In genomic region chr10:3110782-3111625, GRCh38 we compare ENCODE assay signal across 25 cellular contexts. TPM values are rescaled to one million over a fixed set of nuclear protein-coding genes. Genes with fewer than 3 reads are reported as not detected.
DNase-seq lines count a peak whose midpoint lies in the region; ATAC-seq, FAIRE-seq and TF ChIP-seq lines count a peak whose summit lies in the region.
"Had no signal": no experiment of that assay in that cellular context is flagged by ENCODE, and none has a peak within 500 bp of the region (broad histone marks: within the 10 kb centered on the region; RNA-seq: fewer than 3 reads in every experiment).

No MANE protein-coding gene starts in this region.

- H3K4me2 ChIP-seq in endothelial cell of umbilical vein (ENCODE audit: insufficient read depth, low read length) (no peak overlapping the region), skeletal muscle satellite cell (ENCODE audit: low read length) (no peak overlapping the region)

- H2AFZ ChIP-seq in endothelial cell of umbilical vein (ENCODE audit: low read depth, low read length) = no peak overlapping the region
- H2AFZ ChIP-seq: GM23248 had no signal

- dilution Hi-C loops in endothelial cell of umbilical vein (cut with MboI; ENCODE audit: extremely low pct_ligation_motif_present, low sequenced_read_pairs) = no loop called here

- no peaks in the 10 kb centered on the region for H3K27me3 Mint-ChIP-seq in CD8-positive, alpha-beta T cell (ENCODE audit: low read depth)
- H3K27me3 Mint-ChIP-seq: activated CD4-positive, alpha-beta T cell treated with anti-CD3 and anti-CD28 coated beads for 36 hours; CD4-positive, CD25-positive, alpha-beta regulatory T cell; central memory CD8-positive, alpha-beta T cell had no signal

- no peak for FAIRE-seq in endothelial cell of umbilical vein (lab: Jason Lieb, UNC)
- FAIRE-seq: G401.6, GM18507, RCC 7860 had no signal

- H3K9me3 ChIP-seq in heart left ventricle = no peaks in the 10 kb centered on the region
- no peaks in the 10 kb centered on the region for H3K9me3 ChIP-seq in heart right ventricle
- no peaks in the 10 kb centered on the region for H3K9me3 ChIP-seq in endothelial cell of umbilical vein (replicated peaks; ENCODE audit: control insufficient read depth, insufficient read depth, low read length)
- H3K9me3 ChIP-seq in skeletal muscle satellite cell (replicated peaks; ENCODE audit: low read length) = no peaks in the 10 kb centered on the region
- no peaks in the 10 kb centered on the region for H3K9me3 ChIP-seq in CD8-positive, alpha-beta T cell (ENCODE audit: low read length)
- H3K9me3 ChIP-seq: testis had no signal

- no peak for TF ChIP-seq CTCF in heart left ventricle (IDR thresholded peaks at IDR 0.05)
- no peak for TF ChIP-seq CTCF in heart right ventricle (IDR thresholded peaks at IDR 0.05)
- no peak for TF ChIP-seq CTCF in endothelial cell of umbilical vein (IDR thresholded peaks at IDR 0.05; ENCODE audit: extremely low read depth in 1 of 2, insufficient read depth in 1 of 2, low read depth in 1 of 2, low read length in 2 of 2)
- TF ChIP-seq CTCF in CD8-positive, alpha-beta T cell (IDR thresholded peaks at IDR 0.05) = no peak

- CTCF ChIA-PET in endothelial cell of umbilical vein (lab: Charles Lee) = interaction anchor here (1.2 kb wide), 1 partner anchor 12 kb away, joined by 3 read pairs; no protein-coding TSS in a partner anchor
- CTCF ChIA-PET in CD8-positive, alpha-beta T cell (lab: Charles Lee) = no interaction called here

- H3K36me3 Mint-ChIP-seq in CD8-positive, alpha-beta T cell = peaks cover 85% of the 10 kb centered on the region

- intact Hi-C loops in heart left ventricle (cut with DNase I) = no loop called here
- intact Hi-C loops in heart right ventricle (cut with DNase I) = no loop called here
- intact Hi-C loops in endothelial cell of umbilical vein (cut with micrococcal nuclease) = no loop called here
- intact Hi-C loops in CD8-positive, alpha-beta T cell (cut with DNase I, micrococcal nuclease) = no loop called here

- BruUV-seq in endothelial cell of umbilical vein (replicated peaks; lab: Mats Ljungman, UMichigan) = no TSS peak

- peak overlapping the region in 7 of 12 donors; percentile 36 to 78 (median 46) for H3K27ac ChIP-seq in heart left ventricle
- peak overlapping the region in 5 of 10 donors; percentile 9 to 64 (median 42) for H3K27ac ChIP-seq in heart right ventricle
- H3K27ac ChIP-seq in endothelial cell of umbilical vein (ENCODE audit: insufficient read depth, low read depth, low read length) = no peak overlapping the region
- H3K27ac ChIP-seq in CD8-positive, alpha-beta T cell (ENCODE audit: low read depth, low read length) = no peak overlapping the region
- H3K27ac ChIP-seq: epithelial cell of prostate, GM23248, testis had no signal

- H3K9ac ChIP-seq in endothelial cell of umbilical vein (replicated peaks; ENCODE audit: extremely low read depth, insufficient read depth, low read length) (no peak overlapping the region), skeletal muscle satellite cell (ENCODE audit: low read depth, low read length) (peak overlapping the region; percentile 28)
- H3K9ac ChIP-seq: GM23248 had no signal

- H3K27ac Mint-ChIP-seq in CD8-positive, alpha-beta T cell = no peak overlapping the region
- H3K27ac Mint-ChIP-seq: activated CD4-positive, alpha-beta T cell treated with anti-CD3 and anti-CD28 coated beads for 36 hours; activated naive CD4-positive, alpha-beta T cell treated with anti-CD3 and anti-CD28 coated beads for 36 hours had no signal

- peaks cover 15% of the 10 kb centered on the region for H3K79me2 ChIP-seq in endothelial cell of umbilical vein (ENCODE audit: control insufficient read depth, insufficient read depth, low read length)

- H3K36me3 ChIP-seq in heart left ventricle (peaks cover 0 to 79% (median 51%) of the 10 kb centered on the region in 9 donors), heart right ventricle (peaks cover 0 to 85% (median 33%) of the 10 kb centered on the region in 9 donors), endothelial cell of umbilical vein (ENCODE audit: control insufficient read depth in 2 of 2, extremely low read depth in 1 of 2, insufficient read depth in 2 of 2, low read length in 2 of 2) (peaks cover 29 to 60% of the 10 kb centered on the region in 2 experiments), skeletal muscle satellite cell (ENCODE audit: insufficient read depth, low read length) (peaks cover 74% of the 10 kb centered on the region)
- peaks cover 48% of the 10 kb centered on the region for H3K36me3 ChIP-seq in CD8-positive, alpha-beta T cell (ENCODE audit: insufficient read depth, low read length)

- WGBS in heart left ventricle, 4 donors = 45 to 72% (median 57%) methylated on average over 9 of the region's 9 CpGs
- 59 to 68% methylated on average over 9 of the region's 9 CpGs for WGBS in heart right ventricle, 2 donors

- DNase-seq in heart left ventricle (peak in 1 of 5 donors; percentile 18), heart right ventricle (no peak), NAMALWA (ENCODE audit: low spot score) (peak; percentile 38), endothelial cell of umbilical vein (ENCODE audit: low read depth, low spot score) (no peak), RPMI8226 (no peak)
- DNase-seq in activated effector memory CD4-positive, alpha-beta T cell treated with anti-CD3 and anti-CD28 coated beads, Interleukin-2, amount 50 U/mL, for 16 hours = no peak
- no peak for DNase-seq in CD8-positive, alpha-beta T cell
- DNase-seq: activated CD4-positive, alpha-beta T cell treated with anti-CD3 and anti-CD28 coated beads for 36 hours; activated naive CD4-positive, alpha-beta T cell treated with anti-CD3 and anti-CD28 coated beads for 36 hours; activated T-cell treated with anti-CD3 and anti-CD28 coated beads, Interleukin-2, amount 50 U/mL, for 48 hours; CD4-positive, CD25-positive, alpha-beta regulatory T cell; DMS 273 treated with DMSO at 0.1 percent for 48 hours; left cardiac atrium; mesendoderm; NCI-H146; NCI-H526 treated with DMSO at 0.1 percent for 48 hours; stimulated activated naive CD4-positive, alpha-beta T cell; testis had no signal

- H3K27me3 ChIP-seq in heart left ventricle (no peaks in the 10 kb centered on the region), heart right ventricle (no peaks in the 10 kb centered on the region), endothelial cell of umbilical vein (ENCODE audit: control insufficient read depth in 2 of 2, insufficient read depth in 2 of 2, low read length in 2 of 2) (no peaks in the 10 kb centered on the region), skeletal muscle satellite cell (ENCODE audit: control insufficient read depth, insufficient read depth, low read length) (no peaks in the 10 kb centered on the region)
- H3K27me3 ChIP-seq in CD8-positive, alpha-beta T cell (ENCODE audit: insufficient read depth, low read length) = no peaks in the 10 kb centered on the region
- H3K27me3 ChIP-seq: testis had no signal

- H3K9me3 Mint-ChIP-seq in CD8-positive, alpha-beta T cell = no peaks in the 10 kb centered on the region
- H3K9me3 Mint-ChIP-seq: activated naive CD4-positive, alpha-beta T cell treated with anti-CD3 and anti-CD28 coated beads for 36 hours; central memory CD8-positive, alpha-beta T cell had no signal

- ATAC-seq in heart left ventricle (no peak), heart right ventricle (no peak)
- no peak for ATAC-seq in CD8-positive, alpha-beta T cell
- ATAC-seq: activated CD4-positive, alpha-beta T cell treated with anti-CD3 and anti-CD28 coated beads for 36 hours had no signal

- POLR2A ChIA-PET in endothelial cell of umbilical vein (lab: Charles Lee) = no interaction called here
- POLR2A ChIA-PET in CD8-positive, alpha-beta T cell (lab: Charles Lee) = no interaction called here

- H3K4me3 ChIP-seq in heart left ventricle (no peak overlapping the region), heart right ventricle (no peak overlapping the region), endothelial cell of umbilical vein (replicated peaks in 1 of 3; ENCODE audit: insufficient read depth in 1 of 3, low read depth in 1 of 3, low read length in 3 of 3) (no peak overlapping the region), skeletal muscle satellite cell (ENCODE audit: low read length) (no peak overlapping the region)
- H3K4me3 ChIP-seq in CD8-positive, alpha-beta T cell (ENCODE audit: low read depth, low read length) = no peak overlapping the region
- H3K4me3 ChIP-seq: GM23248, testis had no signal

- no peak for TF ChIP-seq POLR2A in heart left ventricle (IDR thresholded peaks at IDR 0.05)
- TF ChIP-seq POLR2A in endothelial cell of umbilical vein (IDR thresholded peaks at IDR 0.05; ENCODE audit: low read depth, low read length) = no peak

- no peak overlapping the region for H3K4me3 Mint-ChIP-seq in CD8-positive, alpha-beta T cell
- H3K4me3 Mint-ChIP-seq: activated CD4-positive, alpha-beta T cell treated with anti-CD3 and anti-CD28 coated beads for 36 hours; activated naive CD4-positive, alpha-beta T cell treated with anti-CD3 and anti-CD28 coated beads for 36 hours; CD4-positive, CD25-positive, alpha-beta regulatory T cell; central memory CD8-positive, alpha-beta T cell had no signal

- H3K9me1 ChIP-seq in endothelial cell of umbilical vein (replicated peaks; ENCODE audit: control insufficient read depth, extremely low read depth, insufficient read depth, low read length) = no peaks in the 10 kb centered on the region

- H3K4me1 Mint-ChIP-seq in CD8-positive, alpha-beta T cell (ENCODE audit: low read depth) = no peaks in the 10 kb centered on the region
- H3K4me1 Mint-ChIP-seq: activated CD4-positive, alpha-beta T cell treated with anti-CD3 and anti-CD28 coated beads for 36 hours; central memory CD8-positive, alpha-beta T cell had no signal

- H3K4me1 ChIP-seq in heart left ventricle (peaks cover 0 to 46% (median 11%) of the 10 kb centered on the region in 12 donors), heart right ventricle (peaks cover 0 to 50% (median 27%) of the 10 kb centered on the region in 9 donors), endothelial cell of umbilical vein (ENCODE audit: control insufficient read depth, extremely low read depth, insufficient read depth, low read length) (no peaks in the 10 kb centered on the region), skeletal muscle satellite cell (ENCODE audit: control insufficient read depth, insufficient read depth, low read length) (peaks cover 41% of the 10 kb centered on the region)
- H3K4me1 ChIP-seq in CD8-positive, alpha-beta T cell (ENCODE audit: insufficient read depth, low read length) = no peaks in the 10 kb centered on the region
- H3K4me1 ChIP-seq: testis had no signal

- no peaks in the 10 kb centered on the region for H4K20me1 ChIP-seq in endothelial cell of umbilical vein (replicated peaks; ENCODE audit: control insufficient read depth, extremely low read depth, insufficient read depth, low read length)

RNA-seq across cellular contexts. Expression of gene PFKP, which starts 43.7 kb away (rescaled TPM):
- total RNA-seq in heart left ventricle (100 to 1,000 TPM; 141 to 318 (median 183) TPM), heart right ventricle (100 to 1,000 TPM; 138 to 316 (median 220) TPM), endothelial cell of umbilical vein (359 and 360 TPM in 2 replicates)
- polyA plus RNA-seq in heart left ventricle (100 to 1,000 TPM in 1 of 2 donors, 10 to 100 TPM in 1; 68.0 to 231 TPM), heart right ventricle (100 to 1,000 TPM in 1 of 2 donors, 10 to 100 TPM in 1; 68.3 to 230 TPM), endothelial cell of umbilical vein (185 and 199 TPM in 2 replicates)
- 217 and 218 TPM in 2 replicates for polyA plus RNA-seq in endothelial cell of umbilical vein (2011; cell fraction: cytosol; rRNA removed)
- polyA plus RNA-seq in endothelial cell of umbilical vein (2011; cell fraction: nucleus; rRNA removed) = 292 and 301 TPM in 2 replicates
- polyA plus RNA-seq in endothelial cell of umbilical vein (2012) = 370 TPM in 2 replicates
- polyA minus RNA-seq in endothelial cell of umbilical vein = 153 and 184 TPM in 2 replicates
- 59.9 TPM for polyA minus RNA-seq in endothelial cell of umbilical vein (2011; cell fraction: cytosol; rRNA and poly(A)+ RNA removed)
- polyA minus RNA-seq in endothelial cell of umbilical vein (2011; cell fraction: nucleus; rRNA and poly(A)+ RNA removed) = 90.1 and 121 TPM in 2 replicates
- total RNA-seq in skeletal muscle satellite cell (2012; rRNA removed) = 265 and 306 TPM in 2 replicates
- total RNA-seq in CD8-positive, alpha-beta T cell = 10 to 100 TPM; 35.9 to 36.5 TPM

Comparison
In these comparisons a context has a peak if more than half of its experiments do, and no peak if none do; other contexts are left out.
1. H3K27ac ChIP-seq: peak in heart left ventricle (7 of 12); none in endothelial cell of umbilical vein (single experiment) and CD8-positive, alpha-beta T cell (single experiment).